In the genomic region with DNA sequence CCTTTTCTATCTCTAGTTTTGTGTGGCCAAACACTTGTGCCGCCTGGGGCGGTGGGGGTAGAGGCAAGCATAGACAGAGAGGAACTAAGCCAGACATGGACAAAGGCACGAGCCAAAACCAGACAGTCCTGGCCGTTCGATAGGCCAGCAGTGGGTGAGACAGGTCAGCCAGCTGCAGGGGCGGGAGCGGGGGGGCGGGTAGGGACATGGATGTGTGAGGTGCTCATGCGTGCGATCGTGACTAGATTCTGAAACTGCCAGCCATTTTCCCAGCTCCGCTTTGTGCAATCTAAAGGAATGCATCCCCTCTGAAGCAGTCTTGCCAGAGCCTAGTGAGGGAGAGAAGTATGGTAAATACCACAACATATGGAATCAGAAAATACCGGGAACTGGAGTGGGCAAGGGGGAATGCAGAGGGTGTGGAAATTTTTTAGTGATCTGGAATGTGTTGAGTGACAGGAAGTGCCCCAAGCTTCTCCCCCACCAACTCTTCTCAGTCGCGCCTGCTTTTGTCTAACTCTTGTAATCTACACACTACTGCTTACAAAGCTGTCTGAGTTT, we compare ENCODE assay signal across 1 cellular context.
TF ChIP-seq lines count a peak whose summit lies in the region.

No MANE protein-coding gene starts in this region.

TF ChIP-seq in HepG2, 621 proteins besides CTCF, POLR2A, EP300 and RAD21 (continued from another document):
- TF ChIP-seq, protein P1, sequence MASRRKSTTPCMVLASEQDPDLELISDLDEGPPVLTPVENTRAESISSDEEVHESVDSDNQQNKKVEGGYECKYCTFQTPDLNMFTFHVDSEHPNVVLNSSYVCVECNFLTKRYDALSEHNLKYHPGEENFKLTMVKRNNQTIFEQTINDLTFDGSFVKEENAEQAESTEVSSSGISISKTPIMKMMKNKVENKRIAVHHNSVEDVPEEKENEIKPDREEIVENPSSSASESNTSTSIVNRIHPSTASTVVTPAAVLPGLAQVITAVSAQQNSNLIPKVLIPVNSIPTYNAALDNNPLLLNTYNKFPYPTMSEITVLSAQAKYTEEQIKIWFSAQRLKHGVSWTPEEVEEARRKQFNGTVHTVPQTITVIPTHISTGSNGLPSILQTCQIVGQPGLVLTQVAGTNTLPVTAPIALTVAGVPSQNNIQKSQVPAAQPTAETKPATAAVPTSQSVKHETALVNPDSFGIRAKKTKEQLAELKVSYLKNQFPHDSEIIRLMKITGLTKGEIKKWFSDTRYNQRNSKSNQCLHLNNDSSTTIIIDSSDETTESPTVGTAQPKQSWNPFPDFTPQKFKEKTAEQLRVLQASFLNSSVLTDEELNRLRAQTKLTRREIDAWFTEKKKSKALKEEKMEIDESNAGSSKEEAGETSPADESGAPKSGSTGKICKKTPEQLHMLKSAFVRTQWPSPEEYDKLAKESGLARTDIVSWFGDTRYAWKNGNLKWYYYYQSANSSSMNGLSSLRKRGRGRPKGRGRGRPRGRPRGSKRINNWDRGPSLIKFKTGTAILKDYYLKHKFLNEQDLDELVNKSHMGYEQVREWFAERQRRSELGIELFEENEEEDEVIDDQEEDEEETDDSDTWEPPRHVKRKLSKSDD (CRISPR knock-in tag; IDR thresholded peaks at IDR 0.05; ENCODE audit: low read depth): no peak
- TF ChIP-seq, protein P2, sequence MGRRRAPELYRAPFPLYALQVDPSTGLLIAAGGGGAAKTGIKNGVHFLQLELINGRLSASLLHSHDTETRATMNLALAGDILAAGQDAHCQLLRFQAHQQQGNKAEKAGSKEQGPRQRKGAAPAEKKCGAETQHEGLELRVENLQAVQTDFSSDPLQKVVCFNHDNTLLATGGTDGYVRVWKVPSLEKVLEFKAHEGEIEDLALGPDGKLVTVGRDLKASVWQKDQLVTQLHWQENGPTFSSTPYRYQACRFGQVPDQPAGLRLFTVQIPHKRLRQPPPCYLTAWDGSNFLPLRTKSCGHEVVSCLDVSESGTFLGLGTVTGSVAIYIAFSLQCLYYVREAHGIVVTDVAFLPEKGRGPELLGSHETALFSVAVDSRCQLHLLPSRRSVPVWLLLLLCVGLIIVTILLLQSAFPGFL (CRISPR knock-in tag; IDR thresholded peaks at IDR 0.05): no peak
- no peak for TF ChIP-seq NPAS2 (CRISPR knock-in tag; IDR thresholded peaks at IDR 0.05; ENCODE audit: borderline replicate concordance)
- no peak; the same call in 1 of the 2 replicates for TF ChIP-seq HMG20A (CRISPR knock-in tag; IDR thresholded peaks at IDR 0.05; ENCODE audit: borderline replicate concordance)
- no peak for TF ChIP-seq SNRNP70 (IDR thresholded peaks at IDR 0.05; ENCODE audit: low read depth, low read length)
- peak; percentile 40 for TF ChIP-seq ZNF281 (CRISPR knock-in tag; IDR thresholded peaks at IDR 0.05; ENCODE audit: borderline replicate concordance)
- TF ChIP-seq PBX2 (CRISPR knock-in tag; IDR thresholded peaks at IDR 0.05): peak; percentile 47; the same call in 1 of the 2 replicates
- no peak for TF ChIP-seq ZNF256 (CRISPR knock-in tag; conservative IDR thresholded peaks at IDR 0.05)
- no peak for TF ChIP-seq RNF219 (CRISPR knock-in tag; IDR thresholded peaks at IDR 0.05)
- TF ChIP-seq ZNF775 (CRISPR knock-in tag; IDR thresholded peaks at IDR 0.05; ENCODE audit: borderline replicate concordance): peak; percentile 47; the same call in 1 of the 2 replicates
- TF ChIP-seq NR2F1 (CRISPR knock-in tag; IDR thresholded peaks at IDR 0.05): peak; percentile 51 to 53; a peak in 2 of 4 replicates
- TF ChIP-seq, protein P3, sequence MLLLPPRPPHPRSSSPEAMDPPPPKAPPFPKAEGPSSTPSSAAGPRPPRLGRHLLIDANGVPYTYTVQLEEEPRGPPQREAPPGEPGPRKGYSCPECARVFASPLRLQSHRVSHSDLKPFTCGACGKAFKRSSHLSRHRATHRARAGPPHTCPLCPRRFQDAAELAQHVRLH (CRISPR knock-in tag; IDR thresholded peaks at IDR 0.05; ENCODE audit: borderline replicate concordance, low read depth): peak; percentile 20; the same call in 1 of the 2 replicates
- no peak for TF ChIP-seq ZMYM2 (CRISPR knock-in tag; IDR thresholded peaks at IDR 0.05)
- TF ChIP-seq RORA (CRISPR knock-in tag; IDR thresholded peaks at IDR 0.05): no peak
- no peak for TF ChIP-seq SCMH1 (CRISPR knock-in tag; IDR thresholded peaks at IDR 0.05; ENCODE audit: borderline replicate concordance)
- TF ChIP-seq ZNF879 (CRISPR knock-in tag; IDR thresholded peaks at IDR 0.05): no peak
- TF ChIP-seq LCORL (IDR thresholded peaks at IDR 0.05): no peak
- TF ChIP-seq LCORL (CRISPR knock-in tag; IDR thresholded peaks at IDR 0.05): peak; percentile 61; the same call in 1 of the 2 replicates
- TF ChIP-seq HBP1 (CRISPR knock-in tag; IDR thresholded peaks at IDR 0.05; ENCODE audit: low read depth): no peak
- TF ChIP-seq EHMT2 (IDR thresholded peaks at IDR 0.05; ENCODE audit: borderline replicate concordance, low read depth, low read length): no peak
- no peak for TF ChIP-seq MXI1 (IDR thresholded peaks at IDR 0.05; ENCODE audit: borderline replicate concordance, low read depth, low read length)
- TF ChIP-seq TBX3 (IDR thresholded peaks at IDR 0.05; ENCODE audit: borderline replicate concordance): peak; percentile 66; the same call in 1 of the 2 replicates
- TF ChIP-seq HMGA1 (CRISPR knock-in tag; conservative IDR thresholded peaks at IDR 0.05): no peak
- TF ChIP-seq PAX8 (CRISPR knock-in tag; IDR thresholded peaks at IDR 0.05; ENCODE audit: borderline replicate concordance): no peak
- TF ChIP-seq TBL1XR1 (IDR thresholded peaks at IDR 0.05; ENCODE audit: borderline replicate concordance, low read length, partially characterized antibody): peak; percentile 52
- TF ChIP-seq KDM4B (CRISPR knock-in tag; IDR thresholded peaks at IDR 0.05): peak; percentile 57; the same call in 1 of the 2 replicates
- TF ChIP-seq EZH2 (conservative IDR thresholded peaks at IDR 0.05; ENCODE audit: low read depth, low read length): no peak
- TF ChIP-seq ARNTL (CRISPR knock-in tag; IDR thresholded peaks at IDR 0.05): peak; percentile 73; the same call in 1 of the 2 replicates
- TF ChIP-seq ZBTB8A (CRISPR knock-in tag; IDR thresholded peaks at IDR 0.05; ENCODE audit: borderline replicate concordance, low read depth): no peak
- no peak for TF ChIP-seq ZNF816 (CRISPR knock-in tag; IDR thresholded peaks at IDR 0.05; ENCODE audit: borderline replicate concordance)
- TF ChIP-seq NR2F6 (IDR thresholded peaks at IDR 0.05): peak; percentile 73
- TF ChIP-seq NR2F6 (CRISPR knock-in tag; IDR thresholded peaks at IDR 0.05): peak; percentile 56
- no peak for TF ChIP-seq ISX (CRISPR knock-in tag; conservative IDR thresholded peaks at IDR 0.05)
- TF ChIP-seq PLRG1 (conservative IDR thresholded peaks at IDR 0.05): no peak
- no peak for TF ChIP-seq KLF15 (CRISPR knock-in tag; IDR thresholded peaks at IDR 0.05; ENCODE audit: borderline replicate concordance)
- no peak for TF ChIP-seq CBX1 (IDR thresholded peaks at IDR 0.05; ENCODE audit: low read depth)
- no peak for TF ChIP-seq FOXC1 (CRISPR knock-in tag; IDR thresholded peaks at IDR 0.05; ENCODE audit: borderline replicate concordance)
- TF ChIP-seq ZBTB7A (CRISPR knock-in tag; IDR thresholded peaks at IDR 0.05): no peak
- no peak for TF ChIP-seq MYNN (CRISPR knock-in tag; IDR thresholded peaks at IDR 0.05; ENCODE audit: low read depth)
- TF ChIP-seq, protein P4, sequence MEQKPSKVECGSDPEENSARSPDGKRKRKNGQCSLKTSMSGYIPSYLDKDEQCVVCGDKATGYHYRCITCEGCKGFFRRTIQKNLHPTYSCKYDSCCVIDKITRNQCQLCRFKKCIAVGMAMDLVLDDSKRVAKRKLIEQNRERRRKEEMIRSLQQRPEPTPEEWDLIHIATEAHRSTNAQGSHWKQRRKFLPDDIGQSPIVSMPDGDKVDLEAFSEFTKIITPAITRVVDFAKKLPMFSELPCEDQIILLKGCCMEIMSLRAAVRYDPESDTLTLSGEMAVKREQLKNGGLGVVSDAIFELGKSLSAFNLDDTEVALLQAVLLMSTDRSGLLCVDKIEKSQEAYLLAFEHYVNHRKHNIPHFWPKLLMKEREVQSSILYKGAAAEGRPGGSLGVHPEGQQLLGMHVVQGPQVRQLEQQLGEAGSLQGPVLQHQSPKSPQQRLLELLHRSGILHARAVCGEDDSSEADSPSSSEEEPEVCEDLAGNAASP (CRISPR knock-in tag; IDR thresholded peaks at IDR 0.05; ENCODE audit: borderline replicate concordance): peak; percentile 78
- no peak for TF ChIP-seq ZNF546 (CRISPR knock-in tag; conservative IDR thresholded peaks at IDR 0.05)
- TF ChIP-seq ZSCAN29 (CRISPR knock-in tag; conservative IDR thresholded peaks at IDR 0.05): 0 out of 2 replicates have a peak, but pooled peaks have one; percentile 34
- TF ChIP-seq ARNT2 (CRISPR knock-in tag; IDR thresholded peaks at IDR 0.05; ENCODE audit: low read depth): no peak
- 0 out of 2 replicates have a peak, but pooled peaks have one; percentile 13 for TF ChIP-seq STAG1 (CRISPR knock-in tag; IDR thresholded peaks at IDR 0.05)
- no peak for TF ChIP-seq ZNF225 (CRISPR knock-in tag; IDR thresholded peaks at IDR 0.05)
- peak; percentile 84 for TF ChIP-seq YY1 (IDR thresholded peaks at IDR 0.05; ENCODE audit: insufficient read depth, insufficient replicate concordance, low read depth, low read length)
- TF ChIP-seq CEBPG (CRISPR knock-in tag; IDR thresholded peaks at IDR 0.05): peak; percentile 74
- 0 out of 2 replicates have a peak, but pooled peaks have one; percentile 29 for TF ChIP-seq KDM3A (CRISPR knock-in tag; IDR thresholded peaks at IDR 0.05; ENCODE audit: low read depth)
- TF ChIP-seq CC2D1A (CRISPR knock-in tag; IDR thresholded peaks at IDR 0.05): no peak
